In the genomic region with DNA sequence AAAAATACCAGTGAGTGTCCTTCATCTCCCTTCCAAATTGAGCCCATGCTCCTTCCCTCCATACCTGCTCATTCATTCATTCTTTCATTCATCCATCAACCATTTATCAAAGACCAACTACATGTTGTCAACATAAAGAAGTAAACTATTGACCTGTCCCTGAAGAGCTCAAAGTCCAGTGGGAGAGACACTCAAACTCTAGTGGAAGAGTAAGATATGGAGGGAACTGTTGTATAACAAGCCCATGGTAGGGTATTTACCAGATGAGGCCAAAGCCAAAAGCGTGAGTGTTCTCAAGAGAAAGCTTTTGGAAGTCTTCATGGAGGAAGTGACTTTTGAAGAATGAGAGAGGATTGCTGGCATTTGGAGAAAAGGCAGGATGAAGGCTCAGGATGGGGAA, we compare ENCODE assay signal across 2 cellular contexts.
TF ChIP-seq lines count a peak whose summit lies in the region.

No MANE protein-coding gene starts in this region.

TF ChIP-seq in HepG2, 621 proteins besides CTCF, POLR2A, EP300 and RAD21 (continues in another document):
- TF ChIP-seq, protein P1, sequence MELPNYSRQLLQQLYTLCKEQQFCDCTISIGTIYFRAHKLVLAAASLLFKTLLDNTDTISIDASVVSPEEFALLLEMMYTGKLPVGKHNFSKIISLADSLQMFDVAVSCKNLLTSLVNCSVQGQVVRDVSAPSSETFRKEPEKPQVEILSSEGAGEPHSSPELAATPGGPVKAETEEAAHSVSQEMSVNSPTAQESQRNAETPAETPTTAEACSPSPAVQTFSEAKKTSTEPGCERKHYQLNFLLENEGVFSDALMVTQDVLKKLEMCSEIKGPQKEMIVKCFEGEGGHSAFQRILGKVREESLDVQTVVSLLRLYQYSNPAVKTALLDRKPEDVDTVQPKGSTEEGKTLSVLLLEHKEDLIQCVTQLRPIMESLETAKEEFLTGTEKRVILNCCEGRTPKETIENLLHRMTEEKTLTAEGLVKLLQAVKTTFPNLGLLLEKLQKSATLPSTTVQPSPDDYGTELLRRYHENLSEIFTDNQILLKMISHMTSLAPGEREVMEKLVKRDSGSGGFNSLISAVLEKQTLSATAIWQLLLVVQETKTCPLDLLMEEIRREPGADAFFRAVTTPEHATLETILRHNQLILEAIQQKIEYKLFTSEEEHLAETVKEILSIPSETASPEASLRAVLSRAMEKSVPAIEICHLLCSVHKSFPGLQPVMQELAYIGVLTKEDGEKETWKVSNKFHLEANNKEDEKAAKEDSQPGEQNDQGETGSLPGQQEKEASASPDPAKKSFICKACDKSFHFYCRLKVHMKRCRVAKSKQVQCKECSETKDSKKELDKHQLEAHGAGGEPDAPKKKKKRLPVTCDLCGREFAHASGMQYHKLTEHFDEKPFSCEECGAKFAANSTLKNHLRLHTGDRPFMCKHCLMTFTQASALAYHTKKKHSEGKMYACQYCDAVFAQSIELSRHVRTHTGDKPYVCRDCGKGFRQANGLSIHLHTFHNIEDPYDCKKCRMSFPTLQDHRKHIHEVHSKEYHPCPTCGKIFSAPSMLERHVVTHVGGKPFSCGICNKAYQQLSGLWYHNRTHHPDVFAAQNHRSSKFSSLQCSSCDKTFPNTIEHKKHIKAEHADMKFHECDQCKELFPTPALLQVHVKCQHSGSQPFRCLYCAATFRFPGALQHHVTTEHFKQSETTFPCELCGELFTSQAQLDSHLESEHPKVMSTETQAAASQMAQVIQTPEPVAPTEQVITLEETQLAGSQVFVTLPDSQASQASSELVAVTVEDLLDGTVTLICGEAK (IDR thresholded peaks at IDR 0.05) = no peak
- TF ChIP-seq, protein P1 (CRISPR knock-in tag; IDR thresholded peaks at IDR 0.05) = no peak
- TF ChIP-seq ZNF430 (CRISPR knock-in tag; IDR thresholded peaks at IDR 0.05) = no peak
- TF ChIP-seq YY1 (IDR thresholded peaks at IDR 0.05; ENCODE audit: insufficient read depth, insufficient replicate concordance, low read depth, low read length) = no peak
- TF ChIP-seq FOXA3 (CRISPR knock-in tag; IDR thresholded peaks at IDR 0.05) = peak; percentile 50
- no peak for TF ChIP-seq HNRNPUL1 (IDR thresholded peaks at IDR 0.05; ENCODE audit: low read depth, low read length)
- peak; percentile 88 for TF ChIP-seq ZNF644 (CRISPR knock-in tag; IDR thresholded peaks at IDR 0.05; ENCODE audit: low read depth)
- no peak for TF ChIP-seq SATB2 (CRISPR knock-in tag; IDR thresholded peaks at IDR 0.05)
- peak; percentile 66 for TF ChIP-seq RARA (CRISPR knock-in tag; IDR thresholded peaks at IDR 0.05)
- peak; percentile 47 for TF ChIP-seq GATAD2A (CRISPR knock-in tag; IDR thresholded peaks at IDR 0.05)
- TF ChIP-seq TBL1XR1 (IDR thresholded peaks at IDR 0.05; ENCODE audit: borderline replicate concordance, low read length, partially characterized antibody) = no peak
- no peak for TF ChIP-seq REPIN1 (CRISPR knock-in tag; IDR thresholded peaks at IDR 0.05; ENCODE audit: borderline replicate concordance, low read depth)
- TF ChIP-seq PAF1 (CRISPR knock-in tag; IDR thresholded peaks at IDR 0.05) = no peak
- TF ChIP-seq EHMT2 (IDR thresholded peaks at IDR 0.05; ENCODE audit: borderline replicate concordance, low read depth, low read length) = 0 out of 2 replicates have a peak, but pooled peaks have one; percentile 46
- no peak for TF ChIP-seq SSRP1 (CRISPR knock-in tag; IDR thresholded peaks at IDR 0.05)
- TF ChIP-seq LCORL (IDR thresholded peaks at IDR 0.05) = no peak
- no peak for TF ChIP-seq LCORL (CRISPR knock-in tag; IDR thresholded peaks at IDR 0.05)
- no peak for TF ChIP-seq ESRRA (CRISPR knock-in tag; IDR thresholded peaks at IDR 0.05; ENCODE audit: low read depth)
- TF ChIP-seq POGZ (CRISPR knock-in tag; IDR thresholded peaks at IDR 0.05) = 0 out of 2 replicates have a peak, but pooled peaks have one; percentile 42
- TF ChIP-seq ZNF24 (IDR thresholded peaks at IDR 0.05) = peak; percentile 78; the same call in 1 of the 2 replicates
- peak; percentile 71 for TF ChIP-seq HNF4A (CRISPR knock-in tag; IDR thresholded peaks at IDR 0.05)
- TF ChIP-seq, protein P2, sequence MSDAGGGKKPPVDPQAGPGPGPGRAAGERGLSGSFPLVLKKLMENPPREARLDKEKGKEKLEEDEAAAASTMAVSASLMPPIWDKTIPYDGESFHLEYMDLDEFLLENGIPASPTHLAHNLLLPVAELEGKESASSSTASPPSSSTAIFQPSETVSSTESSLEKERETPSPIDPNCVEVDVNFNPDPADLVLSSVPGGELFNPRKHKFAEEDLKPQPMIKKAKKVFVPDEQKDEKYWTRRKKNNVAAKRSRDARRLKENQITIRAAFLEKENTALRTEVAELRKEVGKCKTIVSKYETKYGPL (CRISPR knock-in tag; IDR thresholded peaks at IDR 0.05) = peak; percentile 76; the same call in 1 of the 2 replicates
- TF ChIP-seq SP1 (IDR thresholded peaks at IDR 0.05) = no peak
- no peak for TF ChIP-seq SP1 (CRISPR knock-in tag; IDR thresholded peaks at IDR 0.05)
- TF ChIP-seq ZNF776 (CRISPR knock-in tag; IDR thresholded peaks at IDR 0.05) = no peak
- TF ChIP-seq ZNF788 (CRISPR knock-in tag; IDR thresholded peaks at IDR 0.05; ENCODE audit: borderline replicate concordance) = no peak
- no peak for TF ChIP-seq PHB2 (IDR thresholded peaks at IDR 0.05; ENCODE audit: partially characterized antibody)

TF ChIP-seq in liver, 16 proteins besides CTCF, POLR2A, EP300 and RAD21 (continued from another document):
- TF ChIP-seq RXRA (IDR thresholded peaks at IDR 0.05) = no peak
- TF ChIP-seq, protein P3, sequence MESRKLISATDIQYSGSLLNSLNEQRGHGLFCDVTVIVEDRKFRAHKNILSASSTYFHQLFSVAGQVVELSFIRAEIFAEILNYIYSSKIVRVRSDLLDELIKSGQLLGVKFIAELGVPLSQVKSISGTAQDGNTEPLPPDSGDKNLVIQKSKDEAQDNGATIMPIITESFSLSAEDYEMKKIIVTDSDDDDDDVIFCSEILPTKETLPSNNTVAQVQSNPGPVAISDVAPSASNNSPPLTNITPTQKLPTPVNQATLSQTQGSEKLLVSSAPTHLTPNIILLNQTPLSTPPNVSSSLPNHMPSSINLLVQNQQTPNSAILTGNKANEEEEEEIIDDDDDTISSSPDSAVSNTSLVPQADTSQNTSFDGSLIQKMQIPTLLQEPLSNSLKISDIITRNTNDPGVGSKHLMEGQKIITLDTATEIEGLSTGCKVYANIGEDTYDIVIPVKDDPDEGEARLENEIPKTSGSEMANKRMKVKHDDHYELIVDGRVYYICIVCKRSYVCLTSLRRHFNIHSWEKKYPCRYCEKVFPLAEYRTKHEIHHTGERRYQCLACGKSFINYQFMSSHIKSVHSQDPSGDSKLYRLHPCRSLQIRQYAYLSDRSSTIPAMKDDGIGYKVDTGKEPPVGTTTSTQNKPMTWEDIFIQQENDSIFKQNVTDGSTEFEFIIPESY (IDR thresholded peaks at IDR 0.05) = no peak
- TF ChIP-seq, protein P4, sequence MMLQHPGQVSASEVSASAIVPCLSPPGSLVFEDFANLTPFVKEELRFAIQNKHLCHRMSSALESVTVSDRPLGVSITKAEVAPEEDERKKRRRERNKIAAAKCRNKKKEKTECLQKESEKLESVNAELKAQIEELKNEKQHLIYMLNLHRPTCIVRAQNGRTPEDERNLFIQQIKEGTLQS (IDR thresholded peaks at IDR 0.05) = no peak
